1 cellular context compared by ENCODE assay signal in genomic region chr10:119688033-119688508, GRCh38.
TF ChIP-seq lines count a peak whose summit lies in the region.

No MANE protein-coding gene starts in this region.

TF ChIP-seq in K562, 482 proteins besides CTCF, POLR2A, EP300 and RAD21 (continued from another document and continues in another):
- TF ChIP-seq ZNF407 (IDR thresholded peaks at IDR 0.05; ENCODE audit: low read depth) = no peak
- peak; percentile 89 for TF ChIP-seq ZNF592 (IDR thresholded peaks at IDR 0.05)
- peak; percentile 35 for TF ChIP-seq MEIS2 (IDR thresholded peaks at IDR 0.05; ENCODE audit: partially characterized antibody)
- no peak for TF ChIP-seq CBX1 (IDR thresholded peaks at IDR 0.05; ENCODE audit: low read depth)
- TF ChIP-seq, protein P1, sequence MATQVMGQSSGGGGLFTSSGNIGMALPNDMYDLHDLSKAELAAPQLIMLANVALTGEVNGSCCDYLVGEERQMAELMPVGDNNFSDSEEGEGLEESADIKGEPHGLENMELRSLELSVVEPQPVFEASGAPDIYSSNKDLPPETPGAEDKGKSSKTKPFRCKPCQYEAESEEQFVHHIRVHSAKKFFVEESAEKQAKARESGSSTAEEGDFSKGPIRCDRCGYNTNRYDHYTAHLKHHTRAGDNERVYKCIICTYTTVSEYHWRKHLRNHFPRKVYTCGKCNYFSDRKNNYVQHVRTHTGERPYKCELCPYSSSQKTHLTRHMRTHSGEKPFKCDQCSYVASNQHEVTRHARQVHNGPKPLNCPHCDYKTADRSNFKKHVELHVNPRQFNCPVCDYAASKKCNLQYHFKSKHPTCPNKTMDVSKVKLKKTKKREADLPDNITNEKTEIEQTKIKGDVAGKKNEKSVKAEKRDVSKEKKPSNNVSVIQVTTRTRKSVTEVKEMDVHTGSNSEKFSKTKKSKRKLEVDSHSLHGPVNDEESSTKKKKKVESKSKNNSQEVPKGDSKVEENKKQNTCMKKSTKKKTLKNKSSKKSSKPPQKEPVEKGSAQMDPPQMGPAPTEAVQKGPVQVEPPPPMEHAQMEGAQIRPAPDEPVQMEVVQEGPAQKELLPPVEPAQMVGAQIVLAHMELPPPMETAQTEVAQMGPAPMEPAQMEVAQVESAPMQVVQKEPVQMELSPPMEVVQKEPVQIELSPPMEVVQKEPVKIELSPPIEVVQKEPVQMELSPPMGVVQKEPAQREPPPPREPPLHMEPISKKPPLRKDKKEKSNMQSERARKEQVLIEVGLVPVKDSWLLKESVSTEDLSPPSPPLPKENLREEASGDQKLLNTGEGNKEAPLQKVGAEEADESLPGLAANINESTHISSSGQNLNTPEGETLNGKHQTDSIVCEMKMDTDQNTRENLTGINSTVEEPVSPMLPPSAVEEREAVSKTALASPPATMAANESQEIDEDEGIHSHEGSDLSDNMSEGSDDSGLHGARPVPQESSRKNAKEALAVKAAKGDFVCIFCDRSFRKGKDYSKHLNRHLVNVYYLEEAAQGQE (CRISPR knock-in tag; IDR thresholded peaks at IDR 0.05; ENCODE audit: low read depth) = no peak
- peak; percentile 74; the same call in 1 of the 2 replicates for TF ChIP-seq ELF4 (CRISPR knock-in tag; IDR thresholded peaks at IDR 0.05)
- TF ChIP-seq, protein P2, sequence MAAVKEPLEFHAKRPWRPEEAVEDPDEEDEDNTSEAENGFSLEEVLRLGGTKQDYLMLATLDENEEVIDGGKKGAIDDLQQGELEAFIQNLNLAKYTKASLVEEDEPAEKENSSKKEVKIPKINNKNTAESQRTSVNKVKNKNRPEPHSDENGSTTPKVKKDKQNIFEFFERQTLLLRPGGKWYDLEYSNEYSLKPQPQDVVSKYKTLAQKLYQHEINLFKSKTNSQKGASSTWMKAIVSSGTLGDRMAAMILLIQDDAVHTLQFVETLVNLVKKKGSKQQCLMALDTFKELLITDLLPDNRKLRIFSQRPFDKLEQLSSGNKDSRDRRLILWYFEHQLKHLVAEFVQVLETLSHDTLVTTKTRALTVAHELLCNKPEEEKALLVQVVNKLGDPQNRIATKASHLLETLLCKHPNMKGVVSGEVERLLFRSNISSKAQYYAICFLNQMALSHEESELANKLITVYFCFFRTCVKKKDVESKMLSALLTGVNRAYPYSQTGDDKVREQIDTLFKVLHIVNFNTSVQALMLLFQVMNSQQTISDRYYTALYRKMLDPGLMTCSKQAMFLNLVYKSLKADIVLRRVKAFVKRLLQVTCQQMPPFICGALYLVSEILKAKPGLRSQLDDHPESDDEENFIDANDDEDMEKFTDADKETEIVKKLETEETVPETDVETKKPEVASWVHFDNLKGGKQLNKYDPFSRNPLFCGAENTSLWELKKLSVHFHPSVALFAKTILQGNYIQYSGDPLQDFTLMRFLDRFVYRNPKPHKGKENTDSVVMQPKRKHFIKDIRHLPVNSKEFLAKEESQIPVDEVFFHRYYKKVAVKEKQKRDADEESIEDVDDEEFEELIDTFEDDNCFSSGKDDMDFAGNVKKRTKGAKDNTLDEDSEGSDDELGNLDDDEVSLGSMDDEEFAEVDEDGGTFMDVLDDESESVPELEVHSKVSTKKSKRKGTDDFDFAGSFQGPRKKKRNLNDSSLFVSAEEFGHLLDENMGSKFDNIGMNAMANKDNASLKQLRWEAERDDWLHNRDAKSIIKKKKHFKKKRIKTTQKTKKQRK (IDR thresholded peaks at IDR 0.05; ENCODE audit: borderline replicate concordance, low read depth, low read length) = no peak
- TF ChIP-seq ZFP91 (CRISPR knock-in tag; IDR thresholded peaks at IDR 0.05) = no peak
- no peak for TF ChIP-seq ZNF121 (CRISPR knock-in tag; conservative IDR thresholded peaks at IDR 0.05)
- TF ChIP-seq GABPB1 (CRISPR knock-in tag; IDR thresholded peaks at IDR 0.05) = no peak
- no peak for TF ChIP-seq ZNF57 (CRISPR knock-in tag; IDR thresholded peaks at IDR 0.05)
- TF ChIP-seq BRD9 (IDR thresholded peaks at IDR 0.05; ENCODE audit: low read depth, partially characterized antibody) = no peak
- no peak for TF ChIP-seq POU5F1 (IDR thresholded peaks at IDR 0.05; ENCODE audit: borderline replicate concordance, low read depth, low read length, partially characterized antibody)
- no peak for TF ChIP-seq KDM4B (IDR thresholded peaks at IDR 0.05; ENCODE audit: borderline replicate concordance in 2 of 2, low read depth in 1 of 2)
- TF ChIP-seq, protein P3, sequence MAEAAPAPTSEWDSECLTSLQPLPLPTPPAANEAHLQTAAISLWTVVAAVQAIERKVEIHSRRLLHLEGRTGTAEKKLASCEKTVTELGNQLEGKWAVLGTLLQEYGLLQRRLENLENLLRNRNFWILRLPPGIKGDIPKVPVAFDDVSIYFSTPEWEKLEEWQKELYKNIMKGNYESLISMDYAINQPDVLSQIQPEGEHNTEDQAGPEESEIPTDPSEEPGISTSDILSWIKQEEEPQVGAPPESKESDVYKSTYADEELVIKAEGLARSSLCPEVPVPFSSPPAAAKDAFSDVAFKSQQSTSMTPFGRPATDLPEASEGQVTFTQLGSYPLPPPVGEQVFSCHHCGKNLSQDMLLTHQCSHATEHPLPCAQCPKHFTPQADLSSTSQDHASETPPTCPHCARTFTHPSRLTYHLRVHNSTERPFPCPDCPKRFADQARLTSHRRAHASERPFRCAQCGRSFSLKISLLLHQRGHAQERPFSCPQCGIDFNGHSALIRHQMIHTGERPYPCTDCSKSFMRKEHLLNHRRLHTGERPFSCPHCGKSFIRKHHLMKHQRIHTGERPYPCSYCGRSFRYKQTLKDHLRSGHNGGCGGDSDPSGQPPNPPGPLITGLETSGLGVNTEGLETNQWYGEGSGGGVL (CRISPR knock-in tag; IDR thresholded peaks at IDR 0.05) = no peak
- no peak for TF ChIP-seq ETS1 (conservative IDR thresholded peaks at IDR 0.05; ENCODE audit: control insufficient read depth, low read depth, low read length)
- TF ChIP-seq PTRF (tag; IDR thresholded peaks at IDR 0.05) = peak; percentile 90
- TF ChIP-seq ZNF217 (CRISPR knock-in tag; IDR thresholded peaks at IDR 0.05) = no peak
- no peak for TF ChIP-seq MYBL2 (IDR thresholded peaks at IDR 0.05; ENCODE audit: low read depth)
- no peak for TF ChIP-seq MYBL2 (CRISPR knock-in tag; IDR thresholded peaks at IDR 0.05; ENCODE audit: borderline replicate concordance)
